Comparison of ENCODE assay signal across 1 cellular context in the genomic region with DNA sequence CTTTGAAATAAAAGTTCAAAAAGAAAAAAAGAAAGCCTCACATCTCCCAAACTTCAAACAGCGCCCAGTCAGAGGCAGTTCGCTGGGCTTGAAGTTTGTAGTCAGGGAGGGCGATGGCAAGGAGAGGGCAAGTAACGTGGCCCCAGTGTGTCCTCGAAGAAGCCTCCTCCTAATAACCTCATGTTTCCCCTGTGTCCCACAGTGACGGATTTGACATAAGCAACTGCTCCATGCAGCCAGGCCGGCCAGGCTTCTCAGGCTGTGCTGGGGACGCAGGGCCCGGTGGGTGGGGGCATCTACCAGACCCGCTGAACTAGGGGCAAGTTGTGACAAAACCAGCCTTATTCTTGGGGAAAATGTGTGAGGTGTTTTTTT.
TF ChIP-seq lines count a peak whose summit lies in the region.

No MANE protein-coding gene starts in this region.

TF ChIP-seq in HepG2, 621 proteins besides CTCF, POLR2A, EP300 and RAD21 (continued from another document):
- TF ChIP-seq ZBTB34 (CRISPR knock-in tag; IDR thresholded peaks at IDR 0.05) (no peak), ZNF335 (CRISPR knock-in tag; IDR thresholded peaks at IDR 0.05) (no peak), ZNF431 (CRISPR knock-in tag; IDR thresholded peaks at IDR 0.05; ENCODE audit: borderline replicate concordance, low read depth) (no peak), ZNF574 (CRISPR knock-in tag; IDR thresholded peaks at IDR 0.05) (no peak), DRAP1 (CRISPR knock-in tag; IDR thresholded peaks at IDR 0.05) (no peak), ZNF678 (CRISPR knock-in tag; IDR thresholded peaks at IDR 0.05) (no peak), ARID2 (CRISPR knock-in tag; IDR thresholded peaks at IDR 0.05; ENCODE audit: borderline replicate concordance) (no peak), TFE3 (CRISPR knock-in tag; IDR thresholded peaks at IDR 0.05) (no peak), ZNF7 (CRISPR knock-in tag; IDR thresholded peaks at IDR 0.05) (no peak), ZNF550 (CRISPR knock-in tag; IDR thresholded peaks at IDR 0.05; ENCODE audit: borderline replicate concordance) (no peak), ZNF33A (CRISPR knock-in tag; IDR thresholded peaks at IDR 0.05; ENCODE audit: borderline replicate concordance) (no peak), RFX3 (CRISPR knock-in tag; IDR thresholded peaks at IDR 0.05) (no peak), ZSCAN5A (CRISPR knock-in tag; IDR thresholded peaks at IDR 0.05; ENCODE audit: borderline replicate concordance) (no peak), NFE2 (CRISPR knock-in tag; IDR thresholded peaks at IDR 0.05) (no peak), KLF11 (CRISPR knock-in tag; IDR thresholded peaks at IDR 0.05) (no peak), NCOA2 (CRISPR knock-in tag; IDR thresholded peaks at IDR 0.05) (no peak), MLXIP (CRISPR knock-in tag; IDR thresholded peaks at IDR 0.05; ENCODE audit: borderline replicate concordance) (no peak), BCLAF1 (IDR thresholded peaks at IDR 0.05) (no peak)
TF ChIP-seq in HepG2: peak in this region for 0.
